Comparison of ENCODE assay signal across 2 cellular contexts in genomic region chr5:38557792-38558191, GRCh38.
TF ChIP-seq lines count a peak whose summit lies in the region.

No MANE protein-coding gene starts in this region.

TF ChIP-seq in SK-N-SH, 30 proteins besides CTCF, POLR2A, EP300 and RAD21:
- TF ChIP-seq REST (IDR thresholded peaks at IDR 0.05; ENCODE audit: low read depth, low read length) (no peak), SIN3A (IDR thresholded peaks at IDR 0.05; ENCODE audit: borderline replicate concordance, low read depth, low read length) (no peak), ELF1 (IDR thresholded peaks at IDR 0.05) (no peak), USF1 (IDR thresholded peaks at IDR 0.05; ENCODE audit: borderline replicate concordance, low read depth) (no peak)
TF ChIP-seq in SK-N-SH: peak in this region for 0.

TF ChIP-seq in SK-N-SH treated with all-trans-retinoic acid at 6 μM for 48 hours, 23 proteins besides CTCF, POLR2A, EP300 and RAD21 (continued from another document):
- TF ChIP-seq TSHZ2 (CRISPR knock-in tag; IDR thresholded peaks at IDR 0.05), result no peak
- no peak for TF ChIP-seq CREB5 (CRISPR knock-in tag; IDR thresholded peaks at IDR 0.05; ENCODE audit: low read depth)
